In genomic region chr6:32008037-32008436, GRCh38 we compare ENCODE assay signal across 8 cellular contexts. TPM values are rescaled to one million over a fixed set of nuclear protein-coding genes. Genes with fewer than 3 reads are reported as not detected.
DNase-seq lines count a peak whose midpoint lies in the region; ATAC-seq and TF ChIP-seq lines count a peak whose summit lies in the region.
"Not testable (repeated sequence)": the region's sequence is repeated elsewhere in the genome, so short reads cannot be mapped to it uniquely, and the experiment has no call there.
"Had no signal": no experiment of that assay in that cellular context is flagged by ENCODE, and none has a peak within 500 bp of the region (broad histone marks: within the 10 kb centered on the region; RNA-seq: fewer than 3 reads in every experiment).

No MANE protein-coding gene starts in this region.

- DNase-seq in WTC11 (ENCODE audit: low spot score) = not testable (repeated sequence)
- DNase-seq in left ventricle myocardium inferior = peak; percentile 5
- DNase-seq in lower lobe of right lung = peak; percentile 24
- peak; percentile 31 for DNase-seq in upper lobe of right lung

- not testable (repeated sequence) for H3K4me3 Mint-ChIP-seq in WTC11

- not testable (repeated sequence) for H3K4me1 ChIP-seq in left ventricle myocardium inferior, lower lobe of right lung, upper lobe of right lung

- H3K4me1 Mint-ChIP-seq in WTC11 = not testable (repeated sequence)

- POLR2A ChIA-PET in WTC11 (lab: Charles Lee) = not testable (repeated sequence)

- CTCF ChIA-PET in WTC11 (lab: Charles Lee) = not testable (repeated sequence)

- H3K36me3 Mint-ChIP-seq in WTC11 = not testable (repeated sequence)

- H3K27me3 ChIP-seq in left ventricle myocardium inferior (ENCODE audit: low read depth); lower lobe of right lung (ENCODE audit: low read depth); upper lobe of right lung: not testable (repeated sequence)

- not testable (repeated sequence) for H3K9me3 ChIP-seq in left ventricle myocardium inferior (replicated peaks); lower lobe of right lung; upper lobe of right lung

- H3K27me3 Mint-ChIP-seq in WTC11 (ENCODE audit: low read depth) = not testable (repeated sequence)

- H3K27ac ChIP-seq in left ventricle myocardium inferior (replicated peaks); lower lobe of right lung; upper lobe of right lung: not testable (repeated sequence)

- TF ChIP-seq CTCF in WTC11 (IDR thresholded peaks at IDR 0.05); left ventricle myocardium inferior (IDR thresholded peaks at IDR 0.05; ENCODE audit: borderline replicate concordance); lower lobe of right lung (IDR thresholded peaks at IDR 0.05); upper lobe of right lung (IDR thresholded peaks at IDR 0.05): not testable (repeated sequence)

- intact Hi-C loops in left ventricle myocardium inferior (cut with micrococcal nuclease); lower lobe of right lung (cut with DNase I); upper lobe of right lung (cut with DNase I): not testable (repeated sequence)

- not testable (repeated sequence) for H3K9me3 Mint-ChIP-seq in WTC11

- not testable (repeated sequence) for H3K36me3 ChIP-seq in left ventricle myocardium inferior, lower lobe of right lung, upper lobe of right lung

- H3K27ac Mint-ChIP-seq in WTC11 = not testable (repeated sequence)

- H3K4me3 ChIP-seq in left ventricle myocardium inferior, lower lobe of right lung, upper lobe of right lung: not testable (repeated sequence)

- ATAC-seq in SK-N-SH treated with all-trans-retinoic acid at 6 μM for 48 hours (peak; percentile 59), WTC11 (peak; percentile 25; the same call in 1 of the 2 replicates)
- ATAC-seq in lower lobe of right lung, upper lobe of right lung: not testable (repeated sequence)

RNA-seq across cellular contexts. Expression of gene C4B, which starts 6.6 kb away (rescaled TPM):
- total RNA-seq in WTC11 (2021) = 3.7 to 5.1 TPM (median 5.0 TPM) in 3 replicates
- total RNA-seq in left ventricle myocardium inferior = 72.9 TPM
- total RNA-seq in lower lobe of right lung = 162 TPM
- total RNA-seq in upper lobe of right lung = 166 TPM

RNA-seq across cellular contexts. Expression of gene C4A, which starts 26.2 kb away (rescaled TPM):
- 3.8 to 5.2 TPM (median 4.2 TPM) in 3 replicates for total RNA-seq in WTC11 (2021)
- total RNA-seq in left ventricle myocardium inferior = 76.2 TPM
- total RNA-seq in lower lobe of right lung = 175 TPM
- total RNA-seq in upper lobe of right lung = 200 TPM

RNA-seq across cellular contexts. Expression of gene CYP21A2, which starts 30.2 kb away (rescaled TPM):
- 1.2 to 1.5 TPM (median 1.4 TPM) in 3 replicates for total RNA-seq in WTC11 (2021)
- total RNA-seq in left ventricle myocardium inferior = 0.41 TPM
- total RNA-seq in lower lobe of right lung = 1.1 TPM
- total RNA-seq in upper lobe of right lung = 0.61 TPM
- total RNA-seq: CD4-positive, CD25-positive, alpha-beta regulatory T cell; Daoy; G401 had no signal

RNA-seq across cellular contexts. Expression of gene DXO, which starts 36.1 kb away (rescaled TPM):
- total RNA-seq in WTC11 (2021) = 13.8 to 16.5 TPM (median 15.7 TPM) in 3 replicates
- 11.2 TPM for total RNA-seq in left ventricle myocardium inferior
- 16.5 TPM for total RNA-seq in lower lobe of right lung
- 20.5 TPM for total RNA-seq in upper lobe of right lung

RNA-seq across cellular contexts. Expression of gene SKIC2, which starts 49.1 kb away (rescaled TPM):
- total RNA-seq in WTC11 (2021) (80.0 to 84.0 TPM (median 81.8 TPM) in 3 replicates), left ventricle myocardium inferior (32.9 TPM), lower lobe of right lung (64.2 TPM), upper lobe of right lung (58.8 TPM)

Comparison
In these comparisons a context has a peak if more than half of its experiments do, and no peak if none do; other contexts are left out.
1. RNA of gene C4B, which starts 6.6 kb away (total RNA-seq): 166 TPM in upper lobe of right lung (single experiment), 162 TPM in lower lobe of right lung (single experiment) and 72.9 TPM in left ventricle myocardium inferior (single experiment); 3.7 to 5.1 TPM in WTC11; every median in the first group is over 10 times any median in the second.
2. RNA of gene C4A, which starts 26.2 kb away (total RNA-seq): 200 TPM in upper lobe of right lung (single experiment), 175 TPM in lower lobe of right lung (single experiment) and 76.2 TPM in left ventricle myocardium inferior (single experiment); 3.8 to 5.2 TPM in WTC11; every median in the first group is over 10 times any median in the second.